In the genomic region with DNA sequence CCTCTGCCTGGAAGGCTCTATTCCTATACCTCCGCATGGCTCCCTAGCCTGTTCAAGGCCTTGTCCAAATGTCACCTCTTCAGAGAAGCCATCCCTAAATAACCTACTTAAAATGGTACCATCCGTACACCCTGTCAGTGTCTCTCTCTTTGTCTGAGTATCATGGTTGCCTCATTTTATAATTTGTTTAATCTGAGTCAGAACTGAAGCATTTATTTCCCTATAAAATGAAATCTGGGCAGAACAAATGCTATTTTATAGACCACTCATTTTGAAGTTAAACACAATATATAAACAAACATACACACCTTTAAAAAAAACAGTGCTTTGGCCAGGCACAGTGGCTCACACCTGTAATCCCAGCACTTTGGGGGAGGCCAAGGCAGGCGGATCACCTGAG, we compare ENCODE assay signal across 18 cellular contexts.
"Had no signal": no experiment of that assay in that cellular context is flagged by ENCODE, and none has a peak within 500 bp of the region (broad histone marks: within the 10 kb centered on the region; RNA-seq: fewer than 3 reads in every experiment).

No MANE protein-coding gene starts in this region.

- H3K9me3 ChIP-seq: heart left ventricle, psoas muscle, right lobe of liver, testis, tibial nerve had no signal

- DNase-seq: effector CD4-positive, alpha-beta T cell; heart left ventricle; hippocampal formation; mesendoderm; naive thymus-derived CD8-positive, alpha-beta T cell; occipital lobe; psoas muscle; retina; right lobe of liver; stimulated activated CD4-positive, alpha-beta T cell treated with anti-CD3 and anti-CD28 coated beads, Interleukin-4, amount 100 ng/mL, for 1 hour; stimulated activated CD8-positive, alpha-beta memory T cell treated with anti-CD3 and anti-CD28 coated beads, Interleukin-4, amount 100 ng/mL, for 48 hours; testis had no signal

- H3K27me3 ChIP-seq: heart left ventricle, right lobe of liver, testis, tibial nerve had no signal

- H3K9me3 Mint-ChIP-seq: naive thymus-derived CD8-positive, alpha-beta T cell; stimulated activated effector memory CD8-positive, alpha-beta T cell treated with anti-CD3 and anti-CD28 coated beads, Interleukin-12 subunit alpha, Interleukin-12 subunit beta, amount 100 ng/mL, for 72 hours; stimulated activated naive CD8-positive, alpha-beta T cell treated with anti-CD3 and anti-CD28 coated beads, Interleukin-15, Interleukin-2, amounts not matched to agents 100 ng/mL and 50 ng/mL, for 24 hours had no signal

- H3K4me3 ChIP-seq: coronary artery, heart left ventricle, psoas muscle, right lobe of liver, testis, tibial nerve had no signal

- H3K9ac ChIP-seq: parathyroid adenoma had no signal

- H3K27me3 Mint-ChIP-seq: naive thymus-derived CD8-positive, alpha-beta T cell; stimulated activated naive CD8-positive, alpha-beta T cell treated with anti-CD3 and anti-CD28 coated beads, Interleukin-15, Interleukin-2, amounts not matched to agents 100 ng/mL and 50 ng/mL, for 24 hours had no signal

- H3K4me3 Mint-ChIP-seq: naive thymus-derived CD8-positive, alpha-beta T cell; stimulated activated effector memory CD8-positive, alpha-beta T cell treated with anti-CD3 and anti-CD28 coated beads, Interleukin-12 subunit alpha, Interleukin-12 subunit beta, amount 100 ng/mL, for 72 hours; stimulated activated naive CD8-positive, alpha-beta T cell treated with anti-CD3 and anti-CD28 coated beads, Interleukin-15, Interleukin-2, amounts not matched to agents 100 ng/mL and 50 ng/mL, for 24 hours had no signal

- H2AFZ ChIP-seq: parathyroid adenoma had no signal

- H3K27ac Mint-ChIP-seq: stimulated activated effector memory CD8-positive, alpha-beta T cell treated with anti-CD3 and anti-CD28 coated beads, Interleukin-12 subunit alpha, Interleukin-12 subunit beta, amount 100 ng/mL, for 72 hours; stimulated activated naive CD8-positive, alpha-beta T cell treated with anti-CD3 and anti-CD28 coated beads, Interleukin-15, Interleukin-2, amounts not matched to agents 100 ng/mL and 50 ng/mL, for 24 hours had no signal

- H3K27ac ChIP-seq: coronary artery, heart left ventricle, parathyroid adenoma, psoas muscle, right lobe of liver, testis, tibial nerve had no signal

- H3K36me3 ChIP-seq: right lobe of liver, tibial nerve had no signal

- ATAC-seq: esophagus mucosa; heart left ventricle; naive thymus-derived CD8-positive, alpha-beta T cell; psoas muscle; right lobe of liver; stimulated activated effector memory CD8-positive, alpha-beta T cell treated with anti-CD3 and anti-CD28 coated beads, Interleukin-12 subunit alpha, Interleukin-12 subunit beta, amount 100 ng/mL, for 72 hours had no signal
